Comparison of ENCODE assay signal across 16 cellular contexts in the genomic region with DNA sequence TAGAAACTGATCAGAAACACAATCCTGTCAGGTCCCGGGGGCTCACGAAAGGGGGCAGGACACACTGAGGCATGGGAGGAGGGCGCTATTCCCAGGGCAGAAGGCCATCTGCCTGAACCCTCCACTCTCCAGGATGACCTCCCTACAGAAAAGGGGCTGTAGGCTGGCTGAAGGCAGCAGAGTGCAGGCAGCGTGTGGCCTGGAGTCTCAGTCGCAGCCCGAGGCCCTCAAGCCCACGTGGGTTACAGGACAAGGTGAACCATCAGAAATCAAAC. TPM values are rescaled to one million over a fixed set of nuclear protein-coding genes. Genes with fewer than 3 reads are reported as not detected.
A peak's percentile ranks its signal among the peaks of the same experiment; 100 is the strongest.
DNase-seq lines count a peak whose midpoint lies in the region; ATAC-seq and TF ChIP-seq lines count a peak whose summit lies in the region.
"Had no signal": no experiment of that assay in that cellular context is flagged by ENCODE, and none has a peak within 500 bp of the region (broad histone marks: within the 10 kb centered on the region; RNA-seq: fewer than 3 reads in every experiment).

No MANE protein-coding gene starts in this region.

- H3K9me3 Mint-ChIP-seq in endodermal cell: peaks cover 2% of the 10 kb centered on the region
- H3K9me3 Mint-ChIP-seq: CD4-positive, alpha-beta T cell had no signal

- peaks cover 16% of the 10 kb centered on the region for H3K36me3 Mint-ChIP-seq in endodermal cell (ENCODE audit: low read depth)

- no peak for TF ChIP-seq POLR2A in sigmoid colon (IDR thresholded peaks at IDR 0.05)

- intact Hi-C loops in sigmoid colon (cut with DNase I): no loop called here

- H3K27me3 Mint-ChIP-seq in endodermal cell (ENCODE audit: insufficient read depth): no peaks in the 10 kb centered on the region

- H3K4me1 Mint-ChIP-seq in endodermal cell: peaks cover 20% of the 10 kb centered on the region

- no peak overlapping the region for H3K4me3 Mint-ChIP-seq in endodermal cell
- H3K4me3 Mint-ChIP-seq: CD4-positive, alpha-beta T cell had no signal

- H3K27ac Mint-ChIP-seq in endodermal cell: no peak overlapping the region
- H3K27ac Mint-ChIP-seq: CD4-positive, alpha-beta T cell had no signal

- peak; percentile 63 for DNase-seq in ELF-1 (ENCODE audit: low read depth, low spot score)
- peak in 1 of 2 experiments; percentile 53 for DNase-seq in SJCRH30
- DNase-seq in sigmoid colon: peak; percentile 62
- no peak for DNase-seq in endodermal cell
- no peak for DNase-seq in NOMO-1 treated with DMSO at 0.1 percent for 48 hours (lab: John Stamatoyannopoulos, UW; ENCODE audit: unreplicated experiment)
- DNase-seq: ACHN; Calu3; CD4-positive, alpha-beta T cell; DMS79 treated with DMSO at 0.1 percent for 48 hours; GDM1; Karpas-422; NCI-H187 treated with DMSO at 0.1 percent for 48 hours; NCI-H446 had no signal

- H3K9me3 ChIP-seq in SJCRH30 (replicated peaks) (no peaks in the 10 kb centered on the region), muscle layer of colon (ENCODE audit: low read length) (no peaks in the 10 kb centered on the region), sigmoid colon (no peaks in the 10 kb centered on the region), endodermal cell (ENCODE audit: control insufficient read depth, low read length) (no peaks in the 10 kb centered on the region)

- H3K4me3 ChIP-seq in SJCRH30: peak overlapping the region; percentile 54
- no peak overlapping the region for H3K4me3 ChIP-seq in muscle layer of colon (ENCODE audit: low read depth in 1 of 2, low read length in 2 of 2)
- H3K4me3 ChIP-seq in sigmoid colon: no peak overlapping the region
- no peak overlapping the region for H3K4me3 ChIP-seq in endodermal cell (ENCODE audit: low read length)

- H3K4me1 ChIP-seq in SJCRH30 (peaks cover 44% of the 10 kb centered on the region), muscle layer of colon (ENCODE audit: insufficient read depth, low read length) (peaks cover 34% of the 10 kb centered on the region), sigmoid colon (peaks cover 0 to 28% (median 20%) of the 10 kb centered on the region in 4 donors), endodermal cell (ENCODE audit: control insufficient read depth, insufficient read depth, low read length) (peaks cover 17% of the 10 kb centered on the region)

- TF ChIP-seq CTCF in sigmoid colon (IDR thresholded peaks at IDR 0.05) (no peak), endodermal cell (conservative IDR thresholded peaks at IDR 0.05) (no peak)

- ATAC-seq in esophagus mucosa (no peak), HG03460 (IDR thresholded peaks at IDR 0.05; ENCODE audit: unreplicated experiment) (no peak)

- H3K27me3 ChIP-seq in SJCRH30 (no peaks in the 10 kb centered on the region), muscle layer of colon (ENCODE audit: control insufficient read depth in 1 of 2, insufficient read depth in 2 of 2, low read length in 2 of 2) (no peaks in the 10 kb centered on the region), sigmoid colon (no peaks in the 10 kb centered on the region), endodermal cell (ENCODE audit: control insufficient read depth, insufficient read depth, low read length, poor library complexity, severe bottlenecking) (no peaks in the 10 kb centered on the region)

- H3K36me3 ChIP-seq in SJCRH30 (peaks cover 34% of the 10 kb centered on the region), muscle layer of colon (ENCODE audit: insufficient read depth, low read length) (no peaks in the 10 kb centered on the region), sigmoid colon (peaks cover 0 to 5% (median 0%) of the 10 kb centered on the region in 4 donors), endodermal cell (ENCODE audit: control insufficient read depth, insufficient read depth, low read length) (peaks cover 18% of the 10 kb centered on the region)

- H3K27ac ChIP-seq in SJCRH30: peak overlapping the region; percentile 95
- H3K27ac ChIP-seq in muscle layer of colon (ENCODE audit: low read depth, low read length): peak overlapping the region; percentile 94
- H3K27ac ChIP-seq in sigmoid colon: peak overlapping the region; percentile 3 to 87 (median 78)
- no peak overlapping the region for H3K27ac ChIP-seq in endodermal cell (ENCODE audit: low read depth, low read length)

- 82 to 84% methylated on average over 7 of the region's 7 CpGs for WGBS in sigmoid colon, 2 donors
- WGBS in endodermal cell (ENCODE audit: insufficient coverage in 1 of 2, insufficient read length in 1 of 2), 2 experiments: 59 to 88% methylated on average over 4 to 7 of the region's 7 CpGs

- H3K9ac ChIP-seq in muscle layer of colon (ENCODE audit: low read length): no peak overlapping the region
- H3K9ac ChIP-seq in endodermal cell (ENCODE audit: extremely low read depth, low read length, poor library complexity, severe bottlenecking): no peak overlapping the region

- TF ChIP-seq EP300 in sigmoid colon (IDR thresholded peaks at IDR 0.05): no peak

RNA-seq across cellular contexts. Expression of a gene that starts 18.3 kb away (rescaled TPM):
- 5.5 and 5.8 TPM in 2 replicates for total RNA-seq in SJCRH30 (2014; rRNA removed; shearing (Covaris generic))
- total RNA-seq in sigmoid colon (10 to 100 TPM in 2 of 4 donors, 1 to 10 TPM in 2; 7.1 to 27.4 (median 9.2) TPM), endodermal cell (1 to 10 TPM; 2.7 to 5.1 TPM), esophagus mucosa (14.2 TPM)
- polyA plus RNA-seq in sigmoid colon: 10 to 100 TPM in 2 of 3 donors, 1 to 10 TPM in 1; 9.6 to 22.6 (median 10.2) TPM
- 0.36 TPM for polyA plus RNA-seq in endodermal cell (2013, experiment 1 of 2)
- 0.37 TPM for polyA plus RNA-seq in endodermal cell (2013, experiment 2 of 2)

RNA-seq across cellular contexts. Expression of a gene that starts 21.2 kb away (rescaled TPM):
- total RNA-seq in SJCRH30 (2014; rRNA removed; shearing (Covaris generic)): 148 and 154 TPM in 2 replicates
- total RNA-seq in sigmoid colon (10 to 100 TPM; 36.4 to 71.2 (median 46.9) TPM), endodermal cell (1 to 10 TPM; 6.9 to 7.3 TPM), esophagus mucosa (15.7 TPM)
- polyA plus RNA-seq in sigmoid colon: 10 to 100 TPM in 1 of 3 donors, 1 to 10 TPM in 2; 8.6 to 13.2 (median 9.0) TPM
- 2.3 TPM for polyA plus RNA-seq in endodermal cell (2013, experiment 1 of 2)
- 3.1 TPM for polyA plus RNA-seq in endodermal cell (2013, experiment 2 of 2)
- total RNA-seq: CD4-positive, alpha-beta T cell had no signal

Comparison
In these comparisons a context has a peak if more than half of its experiments do, and no peak if none do; other contexts are left out.
1. DNase-seq: peak in ELF-1 (single experiment) and sigmoid colon (single experiment); none in endodermal cell (single experiment) and NOMO-1 treated with DMSO at 0.1 percent for 48 hours (single experiment).